Comparison of ENCODE assay signal across 9 cellular contexts in the genomic region with DNA sequence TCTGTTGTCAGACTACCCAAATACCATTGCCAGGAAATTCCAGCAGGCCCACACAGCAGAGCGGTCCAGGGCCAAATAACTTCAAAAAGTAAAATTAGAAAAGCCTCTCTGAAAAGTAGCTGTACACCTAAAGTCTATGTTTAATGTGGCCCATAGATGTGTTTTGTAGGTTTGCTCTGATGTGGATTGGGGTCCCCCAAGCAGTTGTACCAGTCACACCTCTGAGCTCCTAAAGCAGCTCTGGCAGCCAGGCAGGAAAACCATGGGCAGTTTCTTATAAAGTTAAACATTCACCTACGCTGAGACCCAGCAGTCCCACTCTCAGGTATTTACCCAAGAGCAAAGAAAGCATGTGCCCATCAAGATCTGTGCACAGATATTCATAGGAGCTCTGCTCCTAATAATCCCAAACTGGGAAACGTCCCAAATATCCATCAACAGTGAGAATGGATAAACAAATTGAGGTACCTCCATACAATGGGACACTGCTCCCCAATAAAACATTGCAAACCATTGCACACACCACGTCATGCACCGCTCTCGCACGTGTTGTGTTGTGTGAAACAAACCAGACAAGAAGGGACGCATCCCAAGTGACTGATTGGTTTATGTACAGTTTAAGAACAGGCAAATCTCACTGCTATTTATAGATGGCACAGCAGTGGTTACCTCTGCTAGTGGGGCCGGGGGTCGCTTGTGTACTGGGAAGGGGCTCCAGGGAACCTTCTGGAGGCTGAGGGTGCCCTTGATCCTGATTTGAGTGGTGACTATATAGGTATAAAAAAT. TPM values are rescaled to one million over a fixed set of nuclear protein-coding genes. Genes with fewer than 3 reads are reported as not detected.
DNase-seq lines count a peak whose midpoint lies in the region; ATAC-seq, FAIRE-seq and TF ChIP-seq lines count a peak whose summit lies in the region.
"Had no signal": no experiment of that assay in that cellular context is flagged by ENCODE, and none has a peak within 500 bp of the region (broad histone marks: within the 10 kb centered on the region; RNA-seq: fewer than 3 reads in every experiment).

No MANE protein-coding gene starts in this region.

- H3K36me3 Mint-ChIP-seq in activated CD4-positive, alpha-beta T cell treated with anti-CD3 and anti-CD28 coated beads for 36 hours (ENCODE audit: low read depth), result no peaks in the 10 kb centered on the region
- no peaks in the 10 kb centered on the region for H3K36me3 Mint-ChIP-seq in Caco-2 (ENCODE audit: insufficient read depth, unreplicated experiment)

- H3K36me3 ChIP-seq in stomach (no peaks in the 10 kb centered on the region), Caco-2 (ENCODE audit: control insufficient read depth, insufficient read depth, low read length) (no peaks in the 10 kb centered on the region)
- H3K36me3 ChIP-seq: colonic mucosa had no signal

- H3K4me1 ChIP-seq in stomach (peaks cover 16 to 28% (median 25%) of the 10 kb centered on the region in 4 donors), Caco-2 (peaks cover 13% of the 10 kb centered on the region)

- no peak for TF ChIP-seq POLR2A in NB4 (IDR thresholded peaks at IDR 0.05; ENCODE audit: extremely low read depth, insufficient read length)
- no peak for TF ChIP-seq POLR2A in stomach (IDR thresholded peaks at IDR 0.05)

- peak overlapping the region; percentile 78 for H3K27ac Mint-ChIP-seq in activated CD4-positive, alpha-beta T cell treated with anti-CD3 and anti-CD28 coated beads for 36 hours
- no peak overlapping the region for H3K27ac Mint-ChIP-seq in Caco-2 (ENCODE audit: unreplicated experiment)

- H3K4me3 Mint-ChIP-seq in activated CD4-positive, alpha-beta T cell treated with anti-CD3 and anti-CD28 coated beads for 36 hours, result peak overlapping the region; percentile 59
- H3K4me3 Mint-ChIP-seq in Caco-2 (ENCODE audit: unreplicated experiment), result no peak overlapping the region

- TF ChIP-seq CTCF in NB4 (IDR thresholded peaks at IDR 0.05; ENCODE audit: low read depth, low read length), result no peak
- TF ChIP-seq CTCF in stomach (IDR thresholded peaks at IDR 0.05), result no peak
- no peak for TF ChIP-seq CTCF in Caco-2 (IDR thresholded peaks at IDR 0.05; ENCODE audit: insufficient read depth in 1 of 2, low read depth in 1 of 2, low read length in 1 of 2, severe bottlenecking in 1 of 2, unreplicated experiment in 1 of 2)

- no peaks in the 10 kb centered on the region for H3K27me3 Mint-ChIP-seq in activated CD4-positive, alpha-beta T cell treated with anti-CD3 and anti-CD28 coated beads for 36 hours
- no peaks in the 10 kb centered on the region for H3K27me3 Mint-ChIP-seq in Caco-2 (ENCODE audit: insufficient read depth, unreplicated experiment)

- 20 to 38% (median 26%) methylated on average over 9 to 10 of the region's 10 CpGs for WGBS in stomach, 5 donors

- H3K27me3 ChIP-seq in stomach (no peaks in the 10 kb centered on the region), Caco-2 (replicated peaks; ENCODE audit: control insufficient read depth, insufficient read depth, low read length) (no peaks in the 10 kb centered on the region)
- H3K27me3 ChIP-seq: colonic mucosa had no signal

- no TSS peak for BruUV-seq in Caco-2 (replicated peaks; lab: Mats Ljungman, UMichigan)

- H3K4me3 ChIP-seq in NB4 (ENCODE audit: low read depth, low read length) (no peak overlapping the region), stomach (peak overlapping the region in 2 of 4 donors; percentile 12 to 27), Caco-2 (ENCODE audit: low read depth, low read length) (no peak overlapping the region)
- H3K4me3 ChIP-seq: colonic mucosa had no signal

- intact Hi-C loops in activated CD4-positive, alpha-beta T cell treated with anti-CD3 and anti-CD28 coated beads for 36 hours (cut with DNase I, micrococcal nuclease), result loop anchor here (2.0 to 5.0 kb wide), 3 partner anchors 32 to 55 kb away; a partner anchor contains a TSS
- intact Hi-C loops in Right ventricle myocardium superior (cut with DNase I) (no loop called here), stomach (cut with DNase I; ENCODE audit: low total_unique reads) (no loop called here), Caco-2 (cut with micrococcal nuclease; ENCODE audit: unreplicated experiment) (no loop called here)

- peak; percentile 24 for ATAC-seq in activated CD4-positive, alpha-beta T cell treated with anti-CD3 and anti-CD28 coated beads for 36 hours
- ATAC-seq in Right ventricle myocardium superior (ENCODE audit: poor library complexity), result peak; percentile 80
- ATAC-seq in HG03045 (IDR thresholded peaks at IDR 0.05; ENCODE audit: unreplicated experiment), result no peak

- peak; percentile 30 for DNase-seq in activated CD4-positive, alpha-beta T cell treated with anti-CD3 and anti-CD28 coated beads for 36 hours
- DNase-seq in activated CD4-positive, alpha-beta T cell treated with anti-CD3 and anti-CD28 coated beads for 1 hour, result no peak
- peak; percentile 15 for DNase-seq in NB4 (ENCODE audit: low read depth)
- DNase-seq in Right ventricle myocardium superior, result no peak
- DNase-seq in stomach, result peak; percentile 58
- DNase-seq in Caco-2, result no peak
- DNase-seq in HTR-8/SVneo (ENCODE audit: insufficient read length, low spot score), result no peak

- no peaks in the 10 kb centered on the region for H3K9me3 ChIP-seq in stomach
- H3K9me3 ChIP-seq in Caco-2, result no peaks in the 10 kb centered on the region
- H3K9me3 ChIP-seq: colonic mucosa had no signal

- POLR2A ChIA-PET in activated CD4-positive, alpha-beta T cell treated with anti-CD3 and anti-CD28 coated beads for 36 hours (lab: Charles Lee), result interaction anchor here (0.6 to 1.6 kb wide), 6 partner anchors 32 to 339 kb away, joined by 3 to 8 read pairs (median 4); a partner anchor contains a TSS
- POLR2A ChIA-PET in Caco-2 (lab: Charles Lee), result interaction anchor here (0.6 kb wide), 1 partner anchor 686 kb away, joined by 3 read pairs; no protein-coding TSS in a partner anchor

- no peak for FAIRE-seq in HTR-8/SVneo (lab: Jason Lieb, UNC)

- H3K9me3 Mint-ChIP-seq in activated CD4-positive, alpha-beta T cell treated with anti-CD3 and anti-CD28 coated beads for 36 hours (ENCODE audit: low read depth), result no peaks in the 10 kb centered on the region
- H3K9me3 Mint-ChIP-seq in Caco-2 (ENCODE audit: unreplicated experiment), result no peaks in the 10 kb centered on the region

- no peak for TF ChIP-seq EP300 in stomach (IDR thresholded peaks at IDR 0.05)

- CTCF ChIA-PET in activated CD4-positive, alpha-beta T cell treated with anti-CD3 and anti-CD28 coated beads for 36 hours (lab: Charles Lee), result interaction anchor here (0.6 to 2.5 kb wide), 9 partner anchors 15 to 348 kb away, joined by 3 to 15 read pairs (median 4); no protein-coding TSS in a partner anchor
- CTCF ChIA-PET in Caco-2 (lab: Charles Lee), result interaction anchor here (1.0 kb wide), 1 partner anchor 42 kb away, joined by 6 read pairs; a partner anchor contains a TSS

- peak overlapping the region; percentile 25 to 73 (median 61) for H3K27ac ChIP-seq in stomach
- H3K27ac ChIP-seq: colonic mucosa had no signal

- H3K4me1 Mint-ChIP-seq in activated CD4-positive, alpha-beta T cell treated with anti-CD3 and anti-CD28 coated beads for 36 hours, result peaks cover 28% of the 10 kb centered on the region
- H3K4me1 Mint-ChIP-seq in Caco-2 (ENCODE audit: low read depth, unreplicated experiment), result peaks cover under 1% of the 10 kb centered on the region

RNA-seq across cellular contexts. Expression of a gene that starts 15.8 kb away (rescaled TPM):
- total RNA-seq in activated CD4-positive, alpha-beta T cell treated with anti-CD3 and anti-CD28 coated beads for 36 hours, result not detected
- total RNA-seq in Right ventricle myocardium superior, result not detected
- total RNA-seq in stomach, result not detected
- not detected for polyA plus RNA-seq in stomach
- total RNA-seq in Caco-2 (2022), result not detected in 2 replicates
- total RNA-seq: colonic mucosa had no signal

RNA-seq across cellular contexts. Expression of a gene that starts 20.6 kb away (rescaled TPM):
- not detected for total RNA-seq in activated CD4-positive, alpha-beta T cell treated with anti-CD3 and anti-CD28 coated beads for 36 hours
- total RNA-seq in Right ventricle myocardium superior, result not detected
- not detected for total RNA-seq in stomach
- polyA plus RNA-seq in stomach, result not detected
- total RNA-seq in Caco-2 (2022), result not detected in 2 replicates
- total RNA-seq: colonic mucosa had no signal

RNA-seq across cellular contexts. Expression of a gene that starts 23.5 kb away (rescaled TPM):
- total RNA-seq in activated CD4-positive, alpha-beta T cell treated with anti-CD3 and anti-CD28 coated beads for 36 hours, result not detected
- total RNA-seq in Right ventricle myocardium superior (not detected), stomach (not detected), Caco-2 (2022) (not detected in 2 replicates)
- polyA plus RNA-seq in stomach, result not detected
- total RNA-seq: colonic mucosa had no signal

RNA-seq across cellular contexts. Expression of a gene that starts 27.8 kb away (rescaled TPM):
- total RNA-seq in activated CD4-positive, alpha-beta T cell treated with anti-CD3 and anti-CD28 coated beads for 36 hours, result not detected
- total RNA-seq in Right ventricle myocardium superior (not detected), stomach (not detected), Caco-2 (2022) (not detected in 2 replicates)
- not detected for polyA plus RNA-seq in stomach
- total RNA-seq: colonic mucosa had no signal

RNA-seq across cellular contexts. Expression of a gene that starts 40.9 kb away (rescaled TPM):
- total RNA-seq in activated CD4-positive, alpha-beta T cell treated with anti-CD3 and anti-CD28 coated beads for 36 hours, result 100 to 1,000 TPM in 1 of 2 experiments, 10 to 100 TPM in 1; 100.0 to 103 TPM
- total RNA-seq in Right ventricle myocardium superior (3.7 TPM), stomach (10 to 100 TPM in 3 of 5 donors, 1 to 10 TPM in 2; 4.2 to 45.5 (median 12.1) TPM), Caco-2 (2022) (8.1 and 13.2 TPM in 2 replicates)
- 10 to 100 TPM in 2 of 3 donors, 1 to 10 TPM in 1; 9.4 to 14.7 (median 11.0) TPM for polyA plus RNA-seq in stomach

Comparison
In these comparisons a context has a peak if more than half of its experiments do, and no peak if none do; other contexts are left out.
1. DNase-seq: peak in activated CD4-positive, alpha-beta T cell treated with anti-CD3 and anti-CD28 coated beads for 36 hours (single experiment), NB4 (single experiment) and stomach (single experiment); none in activated CD4-positive, alpha-beta T cell treated with anti-CD3 and anti-CD28 coated beads for 1 hour (single experiment), Right ventricle myocardium superior (single experiment), Caco-2 (0 of 2) and HTR-8/SVneo (single experiment).
2. intact Hi-C loops: an anchor here in activated CD4-positive, alpha-beta T cell treated with anti-CD3 and anti-CD28 coated beads for 36 hours (2.0 to 5.0 kb wide); none called in Right ventricle myocardium superior, stomach and Caco-2.